ENCODE assay signal across 15 cellular contexts in genomic region chr17:81842725-81843504, GRCh38. TPM values are rescaled to one million over a fixed set of nuclear protein-coding genes. Genes with fewer than 3 reads are reported as not detected.
DNase-seq lines count a peak whose midpoint lies in the region; ATAC-seq and TF ChIP-seq lines count a peak whose summit lies in the region.
"Had no signal": no experiment of that assay in that cellular context is flagged by ENCODE, and none has a peak within 500 bp of the region (broad histone marks: within the 10 kb centered on the region; RNA-seq: fewer than 3 reads in every experiment).

No MANE protein-coding gene starts in this region.

- H3K27ac ChIP-seq in 22Rv1 (0 out of 2 replicates have a peak overlapping the region, but pooled peaks have one; percentile 7), HCT116 (ENCODE audit: low read depth, low read length) (no peak overlapping the region), body of pancreas (peak overlapping the region; percentile 35 to 78 (median 74)), testis (no peak overlapping the region)

- POLR2A ChIA-PET in HCT116 (lab: Charles Lee): interaction anchor here (1.0 to 1.6 kb wide), 2 partner anchors 10 to 113 kb away, joined by 3 to 5 read pairs; partner anchors contain the start of gene MCRIP1
- POLR2A ChIA-PET in activated CD4-positive, alpha-beta T cell treated with anti-CD3 and anti-CD28 coated beads, Interleukin-2, amount 10 ng/mL, durations not matched to agents 7 days and 5 days (lab: Charles Lee): no interaction called here

- H3K27ac Mint-ChIP-seq in activated CD4-positive, alpha-beta T cell treated with anti-CD3 and anti-CD28 coated beads, Interleukin-2, amount 10 ng/mL, durations not matched to agents 7 days and 5 days: no peak overlapping the region
- H3K27ac Mint-ChIP-seq: activated naive CD8-positive, alpha-beta T cell treated with anti-CD3 and anti-CD28 coated beads, Interleukin-2, amount 50 U/mL, for 24 hours; nephron had no signal

- no peak overlapping the region for H3K4me3 ChIP-seq in HCT116 (replicated peaks in 1 of 2; ENCODE audit: low read depth in 1 of 2, low read length in 2 of 2)
- no peak overlapping the region for H3K4me3 ChIP-seq in body of pancreas
- no peak overlapping the region for H3K4me3 ChIP-seq in testis

- H3K79me2 ChIP-seq in HCT116 (ENCODE audit: insufficient read depth, low read length): no peaks in the 10 kb centered on the region

- H3K9ac ChIP-seq in HCT116 (ENCODE audit: low read length): no peak overlapping the region

- intact Hi-C loops in HCT116 (cut with micrococcal nuclease): no loop called here
- intact Hi-C loops in body of pancreas (cut with DNase I): no loop called here
- intact Hi-C loops in testis (cut with DNase I; ENCODE audit: low total_unique reads): no loop called here

- TF ChIP-seq CTCF in 22Rv1 (IDR thresholded peaks at IDR 0.05): no peak
- no peak for TF ChIP-seq CTCF in HCT116 (IDR thresholded peaks at IDR 0.05 in 2 of 3, conservative IDR thresholded peaks at IDR 0.05 in 1 of 3; ENCODE audit: borderline replicate concordance in 1 of 3, insufficient read depth in 1 of 3, low read depth in 2 of 3, low read length in 2 of 3)
- no peak for TF ChIP-seq CTCF in body of pancreas (IDR thresholded peaks at IDR 0.05)
- no peak for TF ChIP-seq CTCF in testis (IDR thresholded peaks at IDR 0.05)

- no peak overlapping the region for H3K4me2 ChIP-seq in HCT116 (ENCODE audit: low read length)

- TF ChIP-seq RAD21 in HCT116 (IDR thresholded peaks at IDR 0.05; ENCODE audit: low read depth): no peak

- 32 to 37% methylated on average over 14 to 21 of the region's 21 CpGs for WGBS in body of pancreas, 2 donors
- 58 to 64% methylated on average over 11 to 21 of the region's 21 CpGs for WGBS in testis, 2 donors

- H3K4me3 Mint-ChIP-seq in activated CD4-positive, alpha-beta T cell treated with anti-CD3 and anti-CD28 coated beads, Interleukin-2, amount 10 ng/mL, durations not matched to agents 7 days and 5 days: no peak overlapping the region
- H3K4me3 Mint-ChIP-seq: activated naive CD8-positive, alpha-beta T cell treated with anti-CD3 and anti-CD28 coated beads, Interleukin-2, amount 50 U/mL, for 24 hours; nephron had no signal

- H3K27me3 ChIP-seq in HCT116 (ENCODE audit: insufficient read depth, low read length) (no peaks in the 10 kb centered on the region), body of pancreas (no peaks in the 10 kb centered on the region), testis (no peaks in the 10 kb centered on the region)

- DNase-seq in HCT116 (ENCODE audit: low read depth, low spot score) (no peak), body of pancreas (peak; percentile 59 to 70 (median 64)), mesenteric fat pad (ENCODE audit: low spot score) (peak; percentile 87), NCI-H1417 treated with DMSO at 0.1 percent for 48 hours (lab: John Stamatoyannopoulos, UW) (no peak), testis (no peak), NCI-H1436 treated with DMSO at 0.1 percent for 48 hours (lab: John Stamatoyannopoulos, UW) (no peak)
- no peak for DNase-seq in activated CD4-positive, alpha-beta T cell treated with anti-CD3 and anti-CD28 coated beads, Interleukin-2, amount 10 ng/mL, durations not matched to agents 7 days and 5 days
- DNase-seq: activated naive CD8-positive, alpha-beta T cell treated with anti-CD3 and anti-CD28 coated beads, Interleukin-2, amount 50 U/mL, for 24 hours; dermis blood vessel endothelial cell; kidney glomerular epithelial cell; NCI-H187 treated with DMSO at 0.1 percent for 48 hours; NCI-H774; SIG-M5 had no signal

- ATAC-seq in HCT116: 0 out of 2 replicates have a peak, but pooled peaks have one; percentile 13
- peak; percentile 55 for ATAC-seq in body of pancreas
- ATAC-seq: activated naive CD8-positive, alpha-beta T cell treated with anti-CD3 and anti-CD28 coated beads, Interleukin-2, amount 50 U/mL, for 24 hours had no signal

- RAD21 ChIA-PET in HCT116 (lab: Charles Lee; ENCODE audit: low non-redundant PET in 1 of 2, low total read pairs in 2 of 2, uncharacterized antibody in 2 of 2, unreplicated experiment in 2 of 2): interaction anchor here in 1 of 2 experiments (1.2 kb wide), 1 partner anchor 12 kb away, joined by 3 read pairs; no protein-coding TSS in a partner anchor

- peaks cover 22% of the 10 kb centered on the region for H3K36me3 Mint-ChIP-seq in activated CD4-positive, alpha-beta T cell treated with anti-CD3 and anti-CD28 coated beads, Interleukin-2, amount 10 ng/mL, durations not matched to agents 7 days and 5 days (ENCODE audit: low read depth)

- H3K36me3 ChIP-seq in HCT116 (ENCODE audit: control insufficient read depth in 1 of 2, insufficient read depth in 2 of 2, low read length in 2 of 2): peaks cover 32 to 46% of the 10 kb centered on the region in 2 experiments; a peak in 3 of 4 replicates
- H3K36me3 ChIP-seq in body of pancreas (replicated peaks in 1 of 2; ENCODE audit: insufficient read depth in 1 of 2, low read depth in 2 of 2): peaks cover 38 to 42% of the 10 kb centered on the region in 2 donors
- H3K36me3 ChIP-seq in testis (ENCODE audit: low read depth, missing control alignments): no peaks in the 10 kb centered on the region

- TF ChIP-seq POLR2A in HCT116 (IDR thresholded peaks at IDR 0.05; ENCODE audit: borderline replicate concordance, extremely low read depth, insufficient read depth, insufficient read length) (no peak), body of pancreas (IDR thresholded peaks at IDR 0.05) (peak in 1 of 3 donors; percentile 7), testis (IDR thresholded peaks at IDR 0.05) (no peak)

- no peaks in the 10 kb centered on the region for H4K20me1 ChIP-seq in HCT116 (ENCODE audit: insufficient read depth)

- no peaks in the 10 kb centered on the region for H3K27me3 Mint-ChIP-seq in activated CD4-positive, alpha-beta T cell treated with anti-CD3 and anti-CD28 coated beads, Interleukin-2, amount 10 ng/mL, durations not matched to agents 7 days and 5 days
- H3K27me3 Mint-ChIP-seq: activated naive CD8-positive, alpha-beta T cell treated with anti-CD3 and anti-CD28 coated beads, Interleukin-2, amount 50 U/mL, for 24 hours had no signal

- no peaks in the 10 kb centered on the region for H3K9me3 ChIP-seq in HCT116 (ENCODE audit: control insufficient read depth in 1 of 2, insufficient read depth in 1 of 2, low read depth in 1 of 2, low read length in 2 of 2)
- no peaks in the 10 kb centered on the region for H3K9me3 ChIP-seq in body of pancreas
- no peaks in the 10 kb centered on the region for H3K9me3 ChIP-seq in testis

- CTCF ChIA-PET in HCT116 (lab: Charles Lee): no interaction called here
- CTCF ChIA-PET in activated CD4-positive, alpha-beta T cell treated with anti-CD3 and anti-CD28 coated beads, Interleukin-2, amount 10 ng/mL, durations not matched to agents 7 days and 5 days (lab: Charles Lee): interaction anchor here (1.0 kb wide), 1 partner anchor 12 kb away, joined by 3 read pairs; no protein-coding TSS in a partner anchor

- H3K9me3 Mint-ChIP-seq in activated CD4-positive, alpha-beta T cell treated with anti-CD3 and anti-CD28 coated beads, Interleukin-2, amount 10 ng/mL, durations not matched to agents 7 days and 5 days: no peaks in the 10 kb centered on the region
- H3K9me3 Mint-ChIP-seq: activated naive CD8-positive, alpha-beta T cell treated with anti-CD3 and anti-CD28 coated beads, Interleukin-2, amount 50 U/mL, for 24 hours; nephron had no signal

- H2AFZ ChIP-seq in HCT116 (ENCODE audit: low read depth, low read length, poor library complexity, severe bottlenecking): no peak overlapping the region

- no TSS peak for BruUV-seq in HCT116 (replicated peaks; lab: Mats Ljungman, UMichigan)

- no peaks in the 10 kb centered on the region for H3K4me1 Mint-ChIP-seq in activated CD4-positive, alpha-beta T cell treated with anti-CD3 and anti-CD28 coated beads, Interleukin-2, amount 10 ng/mL, durations not matched to agents 7 days and 5 days
- H3K4me1 Mint-ChIP-seq: activated naive CD8-positive, alpha-beta T cell treated with anti-CD3 and anti-CD28 coated beads, Interleukin-2, amount 50 U/mL, for 24 hours; nephron had no signal

- H3K4me1 ChIP-seq in HCT116 (ENCODE audit: control insufficient read depth in 1 of 2, insufficient read depth in 2 of 2, low read length in 2 of 2): no peaks in the 10 kb centered on the region
- H3K4me1 ChIP-seq in body of pancreas: peaks cover 40% of the 10 kb centered on the region
- H3K4me1 ChIP-seq in testis: no peaks in the 10 kb centered on the region

- no peaks in the 10 kb centered on the region for H3K9me2 ChIP-seq in HCT116 (ENCODE audit: insufficient read depth)

RNA-seq across cellular contexts. Expression of gene PPP1R27, which starts 8.1 kb away (rescaled TPM):
- not detected for total RNA-seq in HCT116 (2021; ENCODE audit: unreplicated experiment)
- polyA plus RNA-seq in HCT116 (2012): 0.64 and 0.76 TPM in 2 replicates
- not detected for total RNA-seq in body of pancreas
- total RNA-seq in mesenteric fat pad: not detected
- 1 to 10 TPM; 1.6 to 1.9 TPM for total RNA-seq in testis
- 7.5 TPM for polyA plus RNA-seq in testis (ENCODE audit: insufficient read depth, low read depth, low replicate concordance)
- total RNA-seq in activated CD4-positive, alpha-beta T cell treated with anti-CD3 and anti-CD28 coated beads, Interleukin-2, amount 10 ng/mL, durations not matched to agents 7 days and 5 days: not detected
- total RNA-seq: dermis blood vessel endothelial cell had no signal

RNA-seq across cellular contexts. Expression of gene MCRIP1, which starts 9.8 kb away (rescaled TPM):
- total RNA-seq in HCT116 (2021; ENCODE audit: unreplicated experiment): 59.2 TPM
- 63.3 and 64.8 TPM in 2 replicates for polyA plus RNA-seq in HCT116 (2012)
- total RNA-seq in body of pancreas: 10 to 100 TPM; 46.1 to 65.6 TPM
- 63.2 TPM for total RNA-seq in mesenteric fat pad
- 100 to 1,000 TPM; 160 to 181 TPM for total RNA-seq in testis
- 206 TPM for polyA plus RNA-seq in testis (ENCODE audit: insufficient read depth, low read depth, low replicate concordance)
- total RNA-seq in activated CD4-positive, alpha-beta T cell treated with anti-CD3 and anti-CD28 coated beads, Interleukin-2, amount 10 ng/mL, durations not matched to agents 7 days and 5 days: 10 to 100 TPM; 45.7 to 47.8 TPM

RNA-seq across cellular contexts. Expression of gene P4HB, which starts 17.4 kb away (rescaled TPM):
- total RNA-seq in HCT116 (2021; ENCODE audit: unreplicated experiment) (1,043 TPM), body of pancreas (1,000 to 10,000 TPM; 1,462 to 4,394 TPM), mesenteric fat pad (575 TPM), testis (100 to 1,000 TPM; 205 to 230 TPM)
- polyA plus RNA-seq in HCT116 (2012): 1,480 and 1,509 TPM in 2 replicates
- 213 TPM for polyA plus RNA-seq in testis (ENCODE audit: insufficient read depth, low read depth, low replicate concordance)
- total RNA-seq in activated CD4-positive, alpha-beta T cell treated with anti-CD3 and anti-CD28 coated beads, Interleukin-2, amount 10 ng/mL, durations not matched to agents 7 days and 5 days: 100 to 1,000 TPM; 420 to 499 TPM

RNA-seq across cellular contexts. Expression of gene ARHGDIA, which starts 28.2 kb away (rescaled TPM):
- total RNA-seq in HCT116 (2021; ENCODE audit: unreplicated experiment) (554 TPM), body of pancreas (100 to 1,000 TPM; 109 to 141 TPM), mesenteric fat pad (521 TPM), testis (100 to 1,000 TPM; 135 to 161 TPM)
- 393 and 453 TPM in 2 replicates for polyA plus RNA-seq in HCT116 (2012)
- 201 TPM for polyA plus RNA-seq in testis (ENCODE audit: insufficient read depth, low read depth, low replicate concordance)
- 100 to 1,000 TPM; 654 to 714 TPM for total RNA-seq in activated CD4-positive, alpha-beta T cell treated with anti-CD3 and anti-CD28 coated beads, Interleukin-2, amount 10 ng/mL, durations not matched to agents 7 days and 5 days

RNA-seq across cellular contexts. Expression of gene GCGR, which starts 39.0 kb away (rescaled TPM):
- total RNA-seq in HCT116 (2021; ENCODE audit: unreplicated experiment) (not detected), body of pancreas (1 to 10 TPM in 1 of 2 donors, under 1 TPM in 1; 0.52 to 5.3 TPM), mesenteric fat pad (0.26 TPM), testis (1 to 10 TPM; 1.3 to 1.5 TPM)
- polyA plus RNA-seq in HCT116 (2012): 0.12 TPM in 1 of 2 replicates, not detected in the other
- 0.88 TPM for polyA plus RNA-seq in testis (ENCODE audit: insufficient read depth, low read depth, low replicate concordance)
- total RNA-seq in activated CD4-positive, alpha-beta T cell treated with anti-CD3 and anti-CD28 coated beads, Interleukin-2, amount 10 ng/mL, durations not matched to agents 7 days and 5 days: not detected

Comparison
In these comparisons a context has a peak if more than half of its experiments do, and no peak if none do; other contexts are left out.
1. H3K27ac ChIP-seq: peak in 22Rv1 (single experiment) and body of pancreas (4 of 4); none in HCT116 (single experiment) and testis (0 of 2).
2. DNase-seq: peak in body of pancreas (4 of 4) and mesenteric fat pad (single experiment); none in HCT116 (single experiment), NCI-H1417 treated with DMSO at 0.1 percent for 48 hours (single experiment), testis (single experiment), NCI-H1436 treated with DMSO at 0.1 percent for 48 hours (single experiment) and activated CD4-positive, alpha-beta T cell treated with anti-CD3 and anti-CD28 coated beads, Interleukin-2, amount 10 ng/mL, durations not matched to agents 7 days and 5 days (single experiment).